ENCODE assay signal across 11 cellular contexts in genomic region chr5:170151105-170151831, GRCh38. TPM values are rescaled to one million over a fixed set of nuclear protein-coding genes. Genes with fewer than 3 reads are reported as not detected.
DNase-seq lines count a peak whose midpoint lies in the region; ATAC-seq and TF ChIP-seq lines count a peak whose summit lies in the region.
"Had no signal": no experiment of that assay in that cellular context is flagged by ENCODE, and none has a peak within 500 bp of the region (broad histone marks: within the 10 kb centered on the region; RNA-seq: fewer than 3 reads in every experiment).

No MANE protein-coding gene starts in this region.

- H3K27ac ChIP-seq in osteoblast (ENCODE audit: low read depth, low read length): no peak overlapping the region
- H3K27ac ChIP-seq: HL-60 had no signal

- H3K36me3 ChIP-seq in osteoblast (ENCODE audit: insufficient read depth, low read length): no peaks in the 10 kb centered on the region

- H3K79me2 ChIP-seq in osteoblast (ENCODE audit: insufficient read depth, low read length): no peaks in the 10 kb centered on the region

- DNase-seq in HT1080 (ENCODE audit: low read depth): peak; percentile 90
- peak; percentile 86 for DNase-seq in dermis blood vessel endothelial cell
- peak; percentile 92 for DNase-seq in osteoblast (ENCODE audit: insufficient read length, low spot score, missing footprints)
- DNase-seq in COLO668 (lab: John Stamatoyannopoulos, UW; ENCODE audit: unreplicated experiment): no peak
- DNase-seq in UCSD-AML1 (lab: John Stamatoyannopoulos, UW; ENCODE audit: unreplicated experiment): no peak
- DNase-seq in activated CD4-positive, alpha-beta memory T cell treated with anti-CD3 and anti-CD28 coated beads for 36 hours: no peak
- DNase-seq in AML-193 (lab: John Stamatoyannopoulos, UW): no peak

- ATAC-seq in GM18511 (IDR thresholded peaks at IDR 0.05; ENCODE audit: unreplicated experiment): peak; percentile 78

- H3K9me3 ChIP-seq in osteoblast (ENCODE audit: low read depth, low read length): no peaks in the 10 kb centered on the region

- POLR2A ChIA-PET in activated CD4-positive, alpha-beta memory T cell treated with anti-CD3 and anti-CD28 coated beads for 36 hours (lab: Charles Lee): no interaction called here

- no peaks in the 10 kb centered on the region for H3K27me3 Mint-ChIP-seq in activated CD4-positive, alpha-beta memory T cell treated with anti-CD3 and anti-CD28 coated beads for 36 hours

- H4K20me1 ChIP-seq in osteoblast (ENCODE audit: insufficient read depth, low read length): no peaks in the 10 kb centered on the region

- no peak overlapping the region for H3K27ac Mint-ChIP-seq in activated CD4-positive, alpha-beta memory T cell treated with anti-CD3 and anti-CD28 coated beads for 36 hours

- no peaks in the 10 kb centered on the region for H3K36me3 Mint-ChIP-seq in activated CD4-positive, alpha-beta memory T cell treated with anti-CD3 and anti-CD28 coated beads for 36 hours

- intact Hi-C loops in activated CD4-positive, alpha-beta memory T cell treated with anti-CD3 and anti-CD28 coated beads for 36 hours (cut with micrococcal nuclease): no loop called here

- H3K9me3 Mint-ChIP-seq in activated CD4-positive, alpha-beta memory T cell treated with anti-CD3 and anti-CD28 coated beads for 36 hours: no peaks in the 10 kb centered on the region

- H3K4me2 ChIP-seq in osteoblast (ENCODE audit: insufficient read depth, low read length): no peak overlapping the region

- peaks cover 14% of the 10 kb centered on the region for H3K4me1 ChIP-seq in osteoblast (ENCODE audit: insufficient read depth, low read length)

- TF ChIP-seq CTCF in osteoblast (IDR thresholded peaks at IDR 0.05; ENCODE audit: extremely low read depth, low read depth, low read length): no peak

- H3K27me3 ChIP-seq in osteoblast (ENCODE audit: insufficient read depth, low read length): no peaks in the 10 kb centered on the region

- H3K4me1 Mint-ChIP-seq in activated CD4-positive, alpha-beta memory T cell treated with anti-CD3 and anti-CD28 coated beads for 36 hours (ENCODE audit: low read depth): no peaks in the 10 kb centered on the region

- H3K4me3 Mint-ChIP-seq in activated CD4-positive, alpha-beta memory T cell treated with anti-CD3 and anti-CD28 coated beads for 36 hours: no peak overlapping the region

- no peak overlapping the region for H3K4me3 ChIP-seq in osteoblast (ENCODE audit: insufficient read depth, low read length)

- CTCF ChIA-PET in activated CD4-positive, alpha-beta memory T cell treated with anti-CD3 and anti-CD28 coated beads for 36 hours (lab: Charles Lee): no interaction called here

- H2AFZ ChIP-seq in osteoblast (ENCODE audit: low read length): no peak overlapping the region

RNA-seq across cellular contexts. Expression of gene FOXI1, which starts 45.6 kb away (rescaled TPM):
- not detected in 2 replicates for total RNA-seq in HT1080 (2014; rRNA removed; shearing (Covaris generic))
- not detected in 2 replicates for polyA plus RNA-seq in HT1080 (2015; cell fraction: cytosol; rRNA removed)
- not detected in 2 replicates for polyA plus RNA-seq in HT1080 (2015; cell fraction: nucleus; rRNA removed)
- total RNA-seq in dermis blood vessel endothelial cell (not detected in 2 replicates), osteoblast (not detected in 2 replicates)
- not detected for total RNA-seq in activated CD4-positive, alpha-beta memory T cell treated with anti-CD3 and anti-CD28 coated beads for 36 hours
- total RNA-seq: fibroblast of villous mesenchyme, subcutaneous adipose tissue had no signal

Comparison
In these comparisons a context has a peak if more than half of its experiments do, and no peak if none do; other contexts are left out.
1. DNase-seq: peak in HT1080 (single experiment), dermis blood vessel endothelial cell (single experiment) and osteoblast (single experiment); none in COLO668 (single experiment), UCSD-AML1 (single experiment), activated CD4-positive, alpha-beta memory T cell treated with anti-CD3 and anti-CD28 coated beads for 36 hours (single experiment) and AML-193 (0 of 2).